In genomic region chr19:15159251-15159650, GRCh38 we compare ENCODE assay signal across 24 cellular contexts. TPM values are rescaled to one million over a fixed set of nuclear protein-coding genes. Genes with fewer than 3 reads are reported as not detected.
A peak's percentile ranks its signal among the peaks of the same experiment; 100 is the strongest.
DNase-seq lines count a peak whose midpoint lies in the region; ATAC-seq and TF ChIP-seq lines count a peak whose summit lies in the region.
"Had no signal": no experiment of that assay in that cellular context is flagged by ENCODE, and none has a peak within 500 bp of the region (broad histone marks: within the 10 kb centered on the region; RNA-seq: fewer than 3 reads in every experiment).

No MANE protein-coding gene starts in this region.

- H3K9me3 Mint-ChIP-seq in chondrocyte (ENCODE audit: low read depth): peaks cover 2% of the 10 kb centered on the region
- H3K9me3 Mint-ChIP-seq in activated naive CD8-positive, alpha-beta T cell treated with anti-CD3 and anti-CD28 coated beads, Interleukin-2, amount 50 U/mL, for 24 hours: peaks cover 10% of the 10 kb centered on the region

- H3K27me3 Mint-ChIP-seq in chondrocyte (ENCODE audit: low read depth): no peaks in the 10 kb centered on the region
- H3K27me3 Mint-ChIP-seq in activated naive CD8-positive, alpha-beta T cell treated with anti-CD3 and anti-CD28 coated beads, Interleukin-2, amount 50 U/mL, for 24 hours: peaks cover 4% of the 10 kb centered on the region
- H3K27me3 Mint-ChIP-seq: dendritic cell treated with granulocyte-macrophage colony-stimulating factor and Interleukin-4, amounts not matched to agents 40 ng/mL and 50 ng/mL, for 4 days had no signal

- TF ChIP-seq POLR2A in NB4 (IDR thresholded peaks at IDR 0.05; ENCODE audit: extremely low read depth, insufficient read length): no peak

- H3K9me3 ChIP-seq in WERI-Rb-1 (ENCODE audit: severe bottlenecking): peaks cover 25% of the 10 kb centered on the region
- H3K9me3 ChIP-seq: neutrophil, vagina had no signal

- H3K36me3 Mint-ChIP-seq in chondrocyte (ENCODE audit: low read depth): peaks cover 23% of the 10 kb centered on the region
- no peaks in the 10 kb centered on the region for H3K36me3 Mint-ChIP-seq in activated naive CD8-positive, alpha-beta T cell treated with anti-CD3 and anti-CD28 coated beads, Interleukin-2, amount 50 U/mL, for 24 hours (ENCODE audit: low read depth)
- H3K36me3 Mint-ChIP-seq: activated naive CD8-positive, alpha-beta T cell had no signal

- no peak overlapping the region for H3K4me3 Mint-ChIP-seq in chondrocyte (ENCODE audit: unreplicated experiment)
- H3K4me3 Mint-ChIP-seq in activated naive CD8-positive, alpha-beta T cell treated with anti-CD3 and anti-CD28 coated beads, Interleukin-2, amount 50 U/mL, for 24 hours: no peak overlapping the region
- H3K4me3 Mint-ChIP-seq: activated B cell treated with CpG ODN at 0.5 μM for 24 hours; activated CD8-positive, alpha-beta T cell treated with anti-CD3 and anti-CD28 coated beads, Interleukin-2, amount 10 ng/mL, durations not matched to agents 7 days and 5 days; activated naive CD8-positive, alpha-beta T cell; activated T-cell treated with anti-CD3 and anti-CD28 coated beads, Interleukin-2, amount 50 U/mL, for 4 hours; dendritic cell treated with granulocyte-macrophage colony-stimulating factor and Interleukin-4, amounts not matched to agents 40 ng/mL and 50 ng/mL, for 4 days had no signal

- H3K27me3 ChIP-seq in WERI-Rb-1 (ENCODE audit: insufficient read depth, low read depth, severe bottlenecking): peaks cover 27% of the 10 kb centered on the region
- H3K27me3 ChIP-seq: BLaER1 treated with 17β-estradiol and CSF1 and Interleukin-3, amounts not matched to agents 10 nM and 100 nM; brain microvascular endothelial cell; left lung; vagina had no signal

- peak overlapping the region; percentile 14 for H3K27ac Mint-ChIP-seq in chondrocyte (ENCODE audit: unreplicated experiment)
- H3K27ac Mint-ChIP-seq in activated naive CD8-positive, alpha-beta T cell treated with anti-CD3 and anti-CD28 coated beads, Interleukin-2, amount 50 U/mL, for 24 hours: no peak overlapping the region
- H3K27ac Mint-ChIP-seq: activated B cell treated with CpG ODN at 0.5 μM for 24 hours; activated CD8-positive, alpha-beta T cell treated with anti-CD3 and anti-CD28 coated beads, Interleukin-2, amount 10 ng/mL, durations not matched to agents 7 days and 5 days; activated naive CD8-positive, alpha-beta T cell; dendritic cell treated with granulocyte-macrophage colony-stimulating factor and Interleukin-4, amounts not matched to agents 40 ng/mL and 50 ng/mL, for 4 days had no signal

- H3K36me3 ChIP-seq in WERI-Rb-1: no peaks in the 10 kb centered on the region
- H3K36me3 ChIP-seq: left lung, neutrophil had no signal

- H3K4me3 ChIP-seq in NB4 (ENCODE audit: low read depth, low read length) (no peak overlapping the region), WERI-Rb-1 (ENCODE audit: low read depth, low read length) (no peak overlapping the region)
- H3K4me3 ChIP-seq: BLaER1 treated with 17β-estradiol and CSF1 and Interleukin-3, amounts not matched to agents 10 nM and 100 nM; left lung; vagina had no signal

- H3K4me1 Mint-ChIP-seq in chondrocyte (ENCODE audit: low read depth): peaks cover 3% of the 10 kb centered on the region
- no peaks in the 10 kb centered on the region for H3K4me1 Mint-ChIP-seq in activated naive CD8-positive, alpha-beta T cell treated with anti-CD3 and anti-CD28 coated beads, Interleukin-2, amount 50 U/mL, for 24 hours
- H3K4me1 Mint-ChIP-seq: activated B cell treated with CpG ODN at 0.5 μM for 24 hours had no signal

- DNase-seq in NCI-H2227 (lab: John Stamatoyannopoulos, UW; ENCODE audit: unreplicated experiment): peak; percentile 7
- DNase-seq in NCI-H2227 treated with DMSO at 0.1 percent for 48 hours (lab: John Stamatoyannopoulos, UW): no peak
- DNase-seq in NB4 (ENCODE audit: low read depth): peak; percentile 64
- DNase-seq in chondrocyte (ENCODE audit: low spot score): no peak
- DNase-seq in retina: peak; percentile 36
- no peak for DNase-seq in WERI-Rb-1
- DNase-seq in activated naive CD8-positive, alpha-beta T cell treated with anti-CD3 and anti-CD28 coated beads, Interleukin-2, amount 50 U/mL, for 24 hours: no peak
- DNase-seq in NCI-H1105 (lab: John Stamatoyannopoulos, UW): no peak
- DNase-seq: activated B cell treated with CpG ODN at 0.5 μM for 24 hours; activated CD8-positive, alpha-beta T cell treated with anti-CD3 and anti-CD28 coated beads, Interleukin-2, amount 10 ng/mL, durations not matched to agents 7 days and 5 days; activated T-cell treated with anti-CD3 and anti-CD28 coated beads, Interleukin-2, amount 50 U/mL, for 4 hours; brain microvascular endothelial cell; KG1; left lung; NCI-H1436; NCI-H2171; T-helper 2 cell had no signal

- TF ChIP-seq CTCF in NB4 (IDR thresholded peaks at IDR 0.05; ENCODE audit: low read depth, low read length): no peak
- TF ChIP-seq CTCF in chondrocyte (IDR thresholded peaks at IDR 0.05): no peak
- TF ChIP-seq CTCF in WERI-Rb-1 (IDR thresholded peaks at IDR 0.05; ENCODE audit: low read depth, low read length): no peak

- ATAC-seq in activated naive CD8-positive, alpha-beta T cell treated with anti-CD3 and anti-CD28 coated beads, Interleukin-2, amount 50 U/mL, for 24 hours: no peak
- ATAC-seq: activated CD8-positive, alpha-beta T cell treated with anti-CD3 and anti-CD28 coated beads, Interleukin-2, amount 10 ng/mL, durations not matched to agents 7 days and 5 days; activated T-cell treated with anti-CD3 and anti-CD28 coated beads, Interleukin-2, amount 50 U/mL, for 4 hours; HCT116; left lung had no signal

- no peak overlapping the region for H3K27ac ChIP-seq in WERI-Rb-1
- H3K27ac ChIP-seq: brain microvascular endothelial cell, HL-60, left lung, neutrophil, vagina had no signal

RNA-seq across cellular contexts. Expression of gene NOTCH3, which starts 41.5 kb away (rescaled TPM):
- total RNA-seq in chondrocyte: 78.6 to 559 TPM (median 553 TPM) in 3 replicates
- total RNA-seq: activated B cell treated with CpG ODN at 0.5 μM for 24 hours; activated CD8-positive, alpha-beta T cell treated with anti-CD3 and anti-CD28 coated beads, Interleukin-2, amount 10 ng/mL, durations not matched to agents 7 days and 5 days had no signal

RNA-seq across cellular contexts. Expression of gene SYDE1, which starts 52.0 kb away (rescaled TPM):
- total RNA-seq in chondrocyte: 49.3 to 98.0 TPM (median 96.3 TPM) in 3 replicates
- total RNA-seq: activated B cell treated with CpG ODN at 0.5 μM for 24 hours had no signal

Comparison
In these comparisons a context has a peak if more than half of its experiments do, and no peak if none do; other contexts are left out.
1. DNase-seq: peak in NCI-H2227 (single experiment), NB4 (single experiment) and retina (single experiment); none in NCI-H2227 treated with DMSO at 0.1 percent for 48 hours (single experiment), chondrocyte (single experiment), WERI-Rb-1 (single experiment), activated naive CD8-positive, alpha-beta T cell treated with anti-CD3 and anti-CD28 coated beads, Interleukin-2, amount 50 U/mL, for 24 hours (single experiment) and NCI-H1105 (single experiment).